23 cellular contexts compared by ENCODE assay signal in genomic region chr7:36527549-36527913, GRCh38.
DNase-seq lines count a peak whose midpoint lies in the region; ATAC-seq and TF ChIP-seq lines count a peak whose summit lies in the region.
"Had no signal": no experiment of that assay in that cellular context is flagged by ENCODE, and none has a peak within 500 bp of the region (broad histone marks: within the 10 kb centered on the region; RNA-seq: fewer than 3 reads in every experiment).

No MANE protein-coding gene starts in this region.

- H3K36me3 ChIP-seq in CD8-positive, alpha-beta T cell (ENCODE audit: insufficient read depth, low read length), result no peaks in the 10 kb centered on the region
- H3K36me3 ChIP-seq in RWPE2 (ENCODE audit: low read depth), result no peaks in the 10 kb centered on the region
- H3K36me3 ChIP-seq in brain microvascular endothelial cell (replicated peaks), result no peaks in the 10 kb centered on the region
- H3K36me3 ChIP-seq: gastroesophageal sphincter, left ventricle myocardium inferior, neural progenitor cell, sigmoid colon, WERI-Rb-1 had no signal

- H3K27ac ChIP-seq in AG04450 (ENCODE audit: low read depth, low read length) (peak overlapping the region; percentile 2), RWPE2 (ENCODE audit: poor library complexity, severe bottlenecking) (peak overlapping the region; percentile 58), brain microvascular endothelial cell (no peak overlapping the region)
- H3K27ac ChIP-seq in CD8-positive, alpha-beta T cell (ENCODE audit: low read depth, low read length), result no peak overlapping the region
- H3K27ac ChIP-seq: gastroesophageal sphincter, KMS-11, left ventricle myocardium inferior, neural progenitor cell, RWPE1, sigmoid colon, WERI-Rb-1 had no signal

- no peaks in the 10 kb centered on the region for H3K27me3 Mint-ChIP-seq in CD8-positive, alpha-beta T cell (ENCODE audit: low read depth)
- H3K27me3 Mint-ChIP-seq: CD4-positive, alpha-beta T cell; progenitor cell of endocrine pancreas; type B pancreatic cell had no signal

- H3K4me1 Mint-ChIP-seq in CD8-positive, alpha-beta T cell (ENCODE audit: low read depth), result peaks cover 3% of the 10 kb centered on the region
- H3K4me1 Mint-ChIP-seq: GM23338 had no signal

- H3K4me1 ChIP-seq in CD8-positive, alpha-beta T cell (ENCODE audit: insufficient read depth, low read length), result no peaks in the 10 kb centered on the region
- H3K4me1 ChIP-seq in RWPE2 (ENCODE audit: insufficient read depth, poor library complexity, severe bottlenecking), result peaks cover 19% of the 10 kb centered on the region
- H3K4me1 ChIP-seq: gastroesophageal sphincter, left ventricle myocardium inferior had no signal

- H3K4me3 ChIP-seq in AG04450 (ENCODE audit: low read depth, low read length), result no peak overlapping the region
- H3K4me3 ChIP-seq in CD8-positive, alpha-beta T cell (ENCODE audit: low read depth, low read length), result no peak overlapping the region
- H3K4me3 ChIP-seq in RWPE2 (ENCODE audit: severe bottlenecking), result no peak overlapping the region
- H3K4me3 ChIP-seq in brain microvascular endothelial cell (ENCODE audit: low read depth, low read length), result no peak overlapping the region
- H3K4me3 ChIP-seq: gastroesophageal sphincter, GM23338, left ventricle myocardium inferior, neural progenitor cell, sigmoid colon had no signal

- no peaks in the 10 kb centered on the region for H3K9me3 Mint-ChIP-seq in CD8-positive, alpha-beta T cell
- H3K9me3 Mint-ChIP-seq: activated naive CD4-positive, alpha-beta T cell treated with anti-CD3 and anti-CD28 coated beads for 36 hours; CD4-positive, alpha-beta T cell; GM23338 had no signal

- POLR2A ChIA-PET in AG04450 (lab: Yijun Ruan, JAX), result no interaction called here
- POLR2A ChIA-PET in CD8-positive, alpha-beta T cell (lab: Charles Lee), result interaction anchor here (0.6 kb wide), 1 partner anchor 58 kb away, joined by 3 read pairs; no protein-coding TSS in a partner anchor

- peak overlapping the region; percentile 79 for H3K27ac Mint-ChIP-seq in CD8-positive, alpha-beta T cell
- H3K27ac Mint-ChIP-seq: activated naive CD4-positive, alpha-beta T cell treated with anti-CD3 and anti-CD28 coated beads for 36 hours; CD4-positive, alpha-beta T cell; GM23338; neural progenitor cell; progenitor cell of endocrine pancreas had no signal

- H3K4me3 Mint-ChIP-seq in CD8-positive, alpha-beta T cell, result no peak overlapping the region
- H3K4me3 Mint-ChIP-seq: activated naive CD4-positive, alpha-beta T cell treated with anti-CD3 and anti-CD28 coated beads for 36 hours; CD4-positive, alpha-beta T cell; GM23338; neural progenitor cell; type B pancreatic cell had no signal

- H3K9me3 ChIP-seq in AG04450 (ENCODE audit: control insufficient read depth, insufficient read depth, low read length) (no peaks in the 10 kb centered on the region), RWPE2 (ENCODE audit: severe bottlenecking) (no peaks in the 10 kb centered on the region)
- no peaks in the 10 kb centered on the region for H3K9me3 ChIP-seq in CD8-positive, alpha-beta T cell (ENCODE audit: low read length)
- H3K9me3 ChIP-seq: gastroesophageal sphincter, left ventricle myocardium inferior, sigmoid colon had no signal

- no peak for ATAC-seq in CD8-positive, alpha-beta T cell
- ATAC-seq in RWPE2 (ENCODE audit: low read depth), result no peak
- ATAC-seq: gastroesophageal sphincter, GM23338 had no signal

- peaks cover 57% of the 10 kb centered on the region for H3K36me3 Mint-ChIP-seq in CD8-positive, alpha-beta T cell
- H3K36me3 Mint-ChIP-seq: neural progenitor cell, type B pancreatic cell had no signal

- CTCF ChIA-PET in AG04450 (lab: Charles Lee), result interaction anchor here (0.5 to 1.5 kb wide), 5 partner anchors 18 to 654 kb away, joined by 3 to 7 read pairs (median 4); no protein-coding TSS in a partner anchor
- CTCF ChIA-PET in CD8-positive, alpha-beta T cell (lab: Charles Lee), result interaction anchor here (0.9 to 2.4 kb wide), 4 partner anchors 40 to 671 kb away, joined by 3 to 11 read pairs (median 9); no protein-coding TSS in a partner anchor

- intact Hi-C loops in CD8-positive, alpha-beta T cell (cut with DNase I, micrococcal nuclease), result no loop called here

- H3K27me3 ChIP-seq in AG04450 (ENCODE audit: control insufficient read depth, insufficient read depth, low read length) (no peaks in the 10 kb centered on the region), RWPE2 (ENCODE audit: insufficient read depth, poor library complexity, severe bottlenecking) (no peaks in the 10 kb centered on the region), brain microvascular endothelial cell (replicated peaks) (no peaks in the 10 kb centered on the region)
- no peaks in the 10 kb centered on the region for H3K27me3 ChIP-seq in CD8-positive, alpha-beta T cell (ENCODE audit: insufficient read depth, low read length)
- H3K27me3 ChIP-seq: gastroesophageal sphincter, neural progenitor cell, sigmoid colon had no signal

- TF ChIP-seq CTCF in AG04450 (IDR thresholded peaks at IDR 0.05; ENCODE audit: low read depth, low read length), result no peak
- no peak for TF ChIP-seq CTCF in CD8-positive, alpha-beta T cell (IDR thresholded peaks at IDR 0.05)
- TF ChIP-seq CTCF in RWPE2 (IDR thresholded peaks at IDR 0.05; ENCODE audit: poor library complexity, severe bottlenecking), result no peak
- TF ChIP-seq CTCF in brain microvascular endothelial cell (IDR thresholded peaks at IDR 0.05; ENCODE audit: low read depth, low read length, missing control alignments), result no peak

- in situ Hi-C loops in brain microvascular endothelial cell (cut with HindIII; ENCODE audit: low pct_ligation_motif_present, low sequenced_read_pairs), result no loop called here

- DNase-seq in AG04450 (ENCODE audit: low read depth, low spot score) (no peak), RWPE2 (ENCODE audit: low spot score) (no peak), myocyte (ENCODE audit: low read depth) (peak; percentile 75), brain microvascular endothelial cell (no peak), activated gamma-delta T cell (lab: John Stamatoyannopoulos, UW) (no peak), glomerular visceral epithelial cell (ENCODE audit: extremely low spot score) (no peak)
- DNase-seq in CD8-positive, alpha-beta T cell, result no peak
- DNase-seq: activated naive CD4-positive, alpha-beta T cell treated with anti-CD3 and anti-CD28 coated beads for 36 hours; anterior cingulate cortex; CD4-positive, alpha-beta T cell; GDM1; left ventricle myocardium inferior; NCI-H187; NCI-H526 treated with DMSO at 0.1 percent for 48 hours; sigmoid colon; WERI-Rb-1 had no signal

Comparison
In these comparisons a context has a peak if more than half of its experiments do, and no peak if none do; other contexts are left out.
1. H3K27ac ChIP-seq: peak in AG04450 (single experiment) and RWPE2 (single experiment); none in CD8-positive, alpha-beta T cell (single experiment) and brain microvascular endothelial cell (single experiment).